Comparison of ENCODE assay signal across 16 cellular contexts in the genomic region with DNA sequence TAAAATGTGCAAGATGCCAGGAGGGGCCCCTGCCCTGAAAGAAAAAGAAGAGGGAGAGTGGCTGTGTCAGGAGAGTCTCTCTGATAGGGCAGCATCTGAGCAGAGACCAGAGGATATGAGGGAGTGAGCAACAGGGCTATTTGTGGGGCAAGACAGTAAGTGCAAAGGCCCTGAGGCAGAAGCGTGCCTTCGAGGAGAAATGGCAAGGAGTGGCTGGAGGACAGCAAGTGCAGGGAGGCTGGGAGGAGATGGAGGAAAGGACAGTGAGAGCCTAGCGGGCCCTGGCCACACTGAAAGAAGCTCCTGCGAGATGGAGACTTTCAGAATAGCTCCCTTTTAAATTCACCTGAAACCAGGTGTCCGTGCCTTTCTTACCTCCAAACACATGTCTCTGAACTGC.
"Had no signal": no experiment of that assay in that cellular context is flagged by ENCODE, and none has a peak within 500 bp of the region (broad histone marks: within the 10 kb centered on the region; RNA-seq: fewer than 3 reads in every experiment).

No MANE protein-coding gene starts in this region.

- H3K27ac Mint-ChIP-seq: nephron; stimulated activated effector memory CD8-positive, alpha-beta T cell treated with anti-CD3 and anti-CD28 coated beads, Interleukin-12 subunit alpha, Interleukin-12 subunit beta, amount 100 ng/mL, for 72 hours had no signal

- H3K36me3 Mint-ChIP-seq: naive B cell; stimulated activated effector memory CD8-positive, alpha-beta T cell treated with anti-CD3 and anti-CD28 coated beads, Interleukin-12 subunit alpha, Interleukin-12 subunit beta, amount 100 ng/mL, for 72 hours had no signal

- DNase-seq: dermis blood vessel endothelial cell; effector CD4-positive, alpha-beta T cell; foreskin melanocyte; left colon; left ventricle myocardium superior; mesendoderm; naive B cell; psoas muscle; retina; stimulated activated CD4-positive, alpha-beta T cell treated with anti-CD3 and anti-CD28 coated beads, Interleukin-4, amount 100 ng/mL, for 1 hour; stimulated activated CD8-positive, alpha-beta memory T cell treated with anti-CD3 and anti-CD28 coated beads, Interleukin-4, amount 100 ng/mL, for 48 hours; stimulated activated naive CD8-positive, alpha-beta T cell treated with anti-CD3 and anti-CD28 coated beads, Interleukin-15, Interleukin-2, amounts not matched to agents 100 U/mL and 50 U/mL, for 24 hours; testis had no signal

- H3K9me3 Mint-ChIP-seq: nephron; stimulated activated effector memory CD8-positive, alpha-beta T cell treated with anti-CD3 and anti-CD28 coated beads, Interleukin-12 subunit alpha, Interleukin-12 subunit beta, amount 100 ng/mL, for 72 hours had no signal

- H3K4me1 Mint-ChIP-seq: nephron had no signal

- ATAC-seq: left colon; left ventricle myocardium superior; right lobe of liver; stimulated activated effector memory CD8-positive, alpha-beta T cell treated with anti-CD3 and anti-CD28 coated beads, Interleukin-12 subunit alpha, Interleukin-12 subunit beta, amount 100 ng/mL, for 72 hours; stimulated activated naive CD8-positive, alpha-beta T cell treated with anti-CD3 and anti-CD28 coated beads, Interleukin-15, Interleukin-2, amounts not matched to agents 100 U/mL and 50 U/mL, for 24 hours had no signal

- H3K4me3 Mint-ChIP-seq: naive B cell; nephron; stimulated activated effector memory CD8-positive, alpha-beta T cell treated with anti-CD3 and anti-CD28 coated beads, Interleukin-12 subunit alpha, Interleukin-12 subunit beta, amount 100 ng/mL, for 72 hours had no signal
